Comparison of ENCODE assay signal across 8 cellular contexts in genomic region chr1:67053535-67053784, GRCh38.
DNase-seq lines count a peak whose midpoint lies in the region; ATAC-seq and TF ChIP-seq lines count a peak whose summit lies in the region.

No MANE protein-coding gene starts in this region.

- peak overlapping the region; percentile 80 for H3K4me3 Mint-ChIP-seq in activated T-cell treated with anti-CD3 and anti-CD28 coated beads, Interleukin-2, amount 50 U/mL, for 24 hours
- H3K4me3 Mint-ChIP-seq in nephron = peak overlapping the region; percentile 93 to 96 (median 94)

- TF ChIP-seq CTCF in fibroblast of mammary gland (conservative IDR thresholded peaks at IDR 0.05; ENCODE audit: control insufficient read depth, insufficient read depth, low read depth, low read length) = no peak
- TF ChIP-seq CTCF in nephron (IDR thresholded peaks at IDR 0.05; ENCODE audit: unreplicated experiment in 3 of 3) = no peak

- ATAC-seq in GM19351 (IDR thresholded peaks at IDR 0.05; ENCODE audit: unreplicated experiment) = peak; percentile 33
- peak; percentile 38 for ATAC-seq in HG03354 (IDR thresholded peaks at IDR 0.05; ENCODE audit: poor library complexity, severe bottlenecking, unreplicated experiment)

- DNase-seq in C1 segment of cervical spinal cord (lab: John Stamatoyannopoulos, UW) (peak in 9 of 14 donors; percentile 42 to 86 (median 78)), fibroblast of mammary gland (ENCODE audit: low read depth) (no peak), NCI-H345 (lab: John Stamatoyannopoulos, UW) (no peak), NAMALWA (ENCODE audit: low spot score) (no peak)
- DNase-seq in activated T-cell treated with anti-CD3 and anti-CD28 coated beads, Interleukin-2, amount 50 U/mL, for 24 hours = no peak

- no peaks in the 10 kb centered on the region for H3K27me3 Mint-ChIP-seq in activated T-cell treated with anti-CD3 and anti-CD28 coated beads, Interleukin-2, amount 50 U/mL, for 24 hours
- H3K27me3 Mint-ChIP-seq in nephron (ENCODE audit: low read depth) = no peaks in the 10 kb centered on the region

- H3K36me3 Mint-ChIP-seq in activated T-cell treated with anti-CD3 and anti-CD28 coated beads, Interleukin-2, amount 50 U/mL, for 24 hours (ENCODE audit: low read depth) = peaks cover 46% of the 10 kb centered on the region
- peaks cover 22% of the 10 kb centered on the region for H3K36me3 Mint-ChIP-seq in nephron (ENCODE audit: low read depth)

- H3K4me1 Mint-ChIP-seq in activated T-cell treated with anti-CD3 and anti-CD28 coated beads, Interleukin-2, amount 50 U/mL, for 24 hours (ENCODE audit: low read depth) = peaks cover 26% of the 10 kb centered on the region
- H3K4me1 Mint-ChIP-seq in nephron = peaks cover 23% of the 10 kb centered on the region

- peak overlapping the region; percentile 95 for H3K27ac Mint-ChIP-seq in activated T-cell treated with anti-CD3 and anti-CD28 coated beads, Interleukin-2, amount 50 U/mL, for 24 hours
- peak overlapping the region; percentile 94 to 96 (median 95) for H3K27ac Mint-ChIP-seq in nephron

- peak overlapping the region; percentile 84 for H3K4me3 ChIP-seq in fibroblast of mammary gland (ENCODE audit: control insufficient read depth, low read depth, low read length)

- no peaks in the 10 kb centered on the region for H3K9me3 Mint-ChIP-seq in activated T-cell treated with anti-CD3 and anti-CD28 coated beads, Interleukin-2, amount 50 U/mL, for 24 hours
- H3K9me3 Mint-ChIP-seq in nephron = no peaks in the 10 kb centered on the region

Comparison
In these comparisons a context has a peak if more than half of its experiments do, and no peak if none do; other contexts are left out.
1. DNase-seq: peak in C1 segment of cervical spinal cord (9 of 14); none in activated T-cell treated with anti-CD3 and anti-CD28 coated beads, Interleukin-2, amount 50 U/mL, for 24 hours (single experiment), fibroblast of mammary gland (single experiment), NCI-H345 (single experiment) and NAMALWA (single experiment).